ENCODE assay signal across 8 cellular contexts in genomic region chr1:35715568-35716002, GRCh38. TPM values are rescaled to one million over a fixed set of nuclear protein-coding genes. Genes with fewer than 3 reads are reported as not detected.
DNase-seq lines count a peak whose midpoint lies in the region; FAIRE-seq and TF ChIP-seq lines count a peak whose summit lies in the region.

No MANE protein-coding gene starts in this region.

- H3K27me3 Mint-ChIP-seq in type B pancreatic cell: peaks cover 10% of the 10 kb centered on the region

- no peak overlapping the region for H3K27ac Mint-ChIP-seq in type B pancreatic cell

- no peaks in the 10 kb centered on the region for H3K27me3 ChIP-seq in SJSA1 (replicated peaks)

- in situ Hi-C loops in GM13977 (cut with MboI; ENCODE audit: low pct_unique_long_range_greater_than_20kb, low sequenced_read_pairs, unreplicated experiment): loop anchor here (10.0 kb wide), 1 partner anchor 141 kb away; the partner anchor contains the start of gene TFAP2E

- H3K9me3 ChIP-seq in SJSA1 (replicated peaks): no peaks in the 10 kb centered on the region

- peak overlapping the region; percentile 34 for H3K4me3 Mint-ChIP-seq in type B pancreatic cell

- peaks cover 35% of the 10 kb centered on the region for H3K36me3 ChIP-seq in SJSA1

- FAIRE-seq in frontal cortex (lab: Jason Lieb, UNC): no peak

- H3K4me1 ChIP-seq in SJSA1 (replicated peaks): peaks cover 16% of the 10 kb centered on the region

- peaks cover 4% of the 10 kb centered on the region for H3K36me3 Mint-ChIP-seq in type B pancreatic cell

- H3K27ac ChIP-seq in SJSA1: no peak overlapping the region

- peak; percentile 38 for DNase-seq in A172 (ENCODE audit: low spot score)
- peak; percentile 87 for DNase-seq in GM13977 (ENCODE audit: low spot score)
- peak; percentile 54 for DNase-seq in LoVo (ENCODE audit: low spot score)
- DNase-seq in SJSA1 (ENCODE audit: low read depth in 1 of 2, low spot score in 2 of 2): peak; percentile 42 to 72
- DNase-seq in activated effector memory CD4-positive, alpha-beta T cell treated with anti-CD3 and anti-CD28 coated beads, Interleukin-2, amount 50 U/mL, for 16 hours: peak; percentile 91
- DNase-seq in frontal cortex (ENCODE audit: low spot score in 2 of 2): peak; percentile 63 to 72
- DNase-seq in posterior cingulate gyrus: peak; percentile 59 to 97 (median 82)
- peak; percentile 76 for DNase-seq in type B pancreatic cell (ENCODE audit: extremely low spot score, unreplicated experiment)

- TF ChIP-seq CTCF in GM13977 (IDR thresholded peaks at IDR 0.05; ENCODE audit: extremely low read depth, insufficient read depth, missing control alignments) (peak; percentile 90), type B pancreatic cell (conservative IDR thresholded peaks at IDR 0.05) (peak; percentile 88)

- no peaks in the 10 kb centered on the region for H3K9me3 Mint-ChIP-seq in type B pancreatic cell

- no peak overlapping the region for H3K4me3 ChIP-seq in SJSA1

- intact Hi-C loops in posterior cingulate gyrus (cut with DNase I): loop anchor here (2.0 to 10.0 kb wide), 2 partner anchors 73 to 521 kb away; partner anchors contain the start of gene SFPQ

- H3K4me1 Mint-ChIP-seq in type B pancreatic cell (ENCODE audit: unreplicated experiment): peaks cover 23% of the 10 kb centered on the region

RNA-seq across cellular contexts. Expression of gene C1orf216, which starts 3.1 kb away (rescaled TPM):
- 14.4 and 17.6 TPM in 2 replicates for total RNA-seq in A172 (2014; rRNA removed; shearing (Covaris generic))
- total RNA-seq in SJSA1 (2014; rRNA removed; shearing (Covaris generic)): 21.5 and 23.9 TPM in 2 replicates
- total RNA-seq in frontal cortex: 72.6 TPM
- total RNA-seq in type B pancreatic cell (ENCODE audit: low replicate concordance): 3.3 and 10.0 TPM in 2 replicates

RNA-seq across cellular contexts. Expression of gene CLSPN, which starts 54.2 kb away (rescaled TPM):
- total RNA-seq in A172 (2014; rRNA removed; shearing (Covaris generic)): 13.5 and 18.2 TPM in 2 replicates
- total RNA-seq in SJSA1 (2014; rRNA removed; shearing (Covaris generic)): 44.1 and 44.5 TPM in 2 replicates
- total RNA-seq in frontal cortex (4.5 TPM), type B pancreatic cell (ENCODE audit: low replicate concordance) (11.2 and 29.7 TPM in 2 replicates)

Comparison
In these comparisons a context has a peak if more than half of its experiments do, and no peak if none do; other contexts are left out.
1. DNase-seq: peak in every context shown above with its lines; median percentile 91 in activated effector memory CD4-positive, alpha-beta T cell treated with anti-CD3 and anti-CD28 coated beads, Interleukin-2, amount 50 U/mL, for 16 hours; 87 in GM13977; 82 in posterior cingulate gyrus; 76 in type B pancreatic cell; 68 in frontal cortex; 57 in SJSA1; 54 in LoVo; 38 in A172.